21 cellular contexts compared by ENCODE assay signal in the genomic region with DNA sequence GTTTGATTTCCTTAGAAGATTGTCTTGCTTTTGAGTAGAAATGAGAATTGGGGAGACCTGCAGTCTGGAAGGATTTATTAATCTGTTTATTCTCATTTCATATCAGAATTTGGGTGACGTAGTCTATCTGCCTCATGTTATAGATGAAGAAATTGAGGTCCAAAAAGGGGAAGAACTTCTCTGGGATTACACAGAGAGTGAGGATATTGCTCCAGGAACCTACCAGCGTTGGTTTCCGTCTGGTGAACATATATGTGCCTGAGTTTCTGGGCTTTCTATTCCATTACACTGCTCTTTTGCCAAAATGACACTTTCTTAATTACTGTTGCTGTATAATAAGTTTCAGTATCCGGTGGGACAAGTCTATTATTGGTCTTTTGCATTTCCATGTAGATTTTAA. TPM values are rescaled to one million over a fixed set of nuclear protein-coding genes. Genes with fewer than 3 reads are reported as not detected.
A peak's percentile ranks its signal among the peaks of the same experiment; 100 is the strongest.
DNase-seq lines count a peak whose midpoint lies in the region; TF ChIP-seq lines count a peak whose summit lies in the region.
"Had no signal": no experiment of that assay in that cellular context is flagged by ENCODE, and none has a peak within 500 bp of the region (broad histone marks: within the 10 kb centered on the region; RNA-seq: fewer than 3 reads in every experiment).

No MANE protein-coding gene starts in this region.

- peaks cover 11% of the 10 kb centered on the region for H3K36me3 Mint-ChIP-seq in MCF 10A (ENCODE audit: insufficient read depth, unreplicated experiment)
- H3K36me3 Mint-ChIP-seq in progenitor cell of endocrine pancreas (ENCODE audit: insufficient read depth), result peaks cover 25% of the 10 kb centered on the region
- H3K36me3 Mint-ChIP-seq: CD4-positive, CD25-positive, alpha-beta regulatory T cell; CD8-positive, alpha-beta T cell had no signal

- H3K4me1 Mint-ChIP-seq in MCF 10A (ENCODE audit: insufficient read depth, unreplicated experiment) (peaks cover 12% of the 10 kb centered on the region), progenitor cell of endocrine pancreas (ENCODE audit: low read depth) (peaks cover 6% of the 10 kb centered on the region)
- H3K4me1 Mint-ChIP-seq: CD4-positive, CD25-positive, alpha-beta regulatory T cell had no signal

- TF ChIP-seq POLR2A in breast epithelium (IDR thresholded peaks at IDR 0.05), result no peak

- peaks cover 8% of the 10 kb centered on the region for H3K9me3 Mint-ChIP-seq in MCF 10A (ENCODE audit: unreplicated experiment)
- H3K9me3 Mint-ChIP-seq in progenitor cell of endocrine pancreas (ENCODE audit: low read depth), result peaks cover 14% of the 10 kb centered on the region

- H3K4me1 ChIP-seq in breast epithelium, result peaks cover 0 to 5% of the 10 kb centered on the region in 2 donors
- H3K4me1 ChIP-seq in BE2C, result no peaks in the 10 kb centered on the region
- H3K4me1 ChIP-seq: A549, Caco-2 had no signal

- in situ Hi-C loops in G401 (cut with HindIII; ENCODE audit: low sequenced_read_pairs), result no loop called here

- CTCF ChIA-PET in MCF 10A (lab: Yijun Ruan, JAX), result no interaction called here

- H3K27me3 Mint-ChIP-seq in MCF 10A (ENCODE audit: insufficient read depth, unreplicated experiment) (no peaks in the 10 kb centered on the region), progenitor cell of endocrine pancreas (no peaks in the 10 kb centered on the region)

- BruUV-seq in MCF 10A (replicated peaks; lab: Mats Ljungman, UMichigan), result no TSS peak

- no peak overlapping the region for H3K27ac ChIP-seq in breast epithelium
- H3K27ac ChIP-seq: A549, GM23248 had no signal

- no peak for DNase-seq in MCF 10A (ENCODE audit: unreplicated experiment)
- no peak for DNase-seq in breast epithelium (ENCODE audit: low spot score in 2 of 2)
- DNase-seq in MV-4-11 (lab: John Stamatoyannopoulos, UW), result peak; percentile 47
- DNase-seq in progenitor cell of endocrine pancreas (ENCODE audit: low spot score, unreplicated experiment), result no peak
- no peak for DNase-seq in BE2C
- DNase-seq in HPDE6-E6E7 (ENCODE audit: extremely low spot score), result no peak
- DNase-seq in G401 (ENCODE audit: low spot score), result no peak
- DNase-seq: 8988T; ACHN; AML-193; C1 segment of cervical spinal cord; Caco-2; CD4-positive, CD25-positive, alpha-beta regulatory T cell; CD8-positive, alpha-beta T cell; DMS153; DND-41; GDM1; GM23248; H7; HCEC 1CT had no signal

- H3K4me3 Mint-ChIP-seq in MCF 10A (ENCODE audit: unreplicated experiment) (no peak overlapping the region), progenitor cell of endocrine pancreas (ENCODE audit: low read depth) (no peak overlapping the region)
- H3K4me3 Mint-ChIP-seq: CD4-positive, CD25-positive, alpha-beta regulatory T cell; CD8-positive, alpha-beta T cell had no signal

- POLR2A ChIA-PET in MCF 10A (lab: Yijun Ruan, JAX), result interaction anchor here (0.9 kb wide), 1 partner anchor 9 kb away, joined by 5 read pairs; no protein-coding TSS in a partner anchor

- H3K27me3 ChIP-seq in breast epithelium (no peaks in the 10 kb centered on the region), BE2C (no peaks in the 10 kb centered on the region)

- intact Hi-C loops in MCF 10A (cut with micrococcal nuclease) (no loop called here), breast epithelium (cut with DNase I; ENCODE audit: low total_unique reads) (no loop called here)

- H3K36me3 ChIP-seq in breast epithelium (no peaks in the 10 kb centered on the region), BE2C (no peaks in the 10 kb centered on the region)

- no peaks in the 10 kb centered on the region for H3K9me3 ChIP-seq in breast epithelium
- no peaks in the 10 kb centered on the region; the same call in 1 of the 2 replicates for H3K9me3 ChIP-seq in BE2C
- H3K9me3 ChIP-seq: A549, Caco-2 had no signal

- TF ChIP-seq CTCF in MCF 10A (IDR thresholded peaks at IDR 0.05; ENCODE audit: unreplicated experiment) (no peak), breast epithelium (IDR thresholded peaks at IDR 0.05) (no peak), progenitor cell of endocrine pancreas (IDR thresholded peaks at IDR 0.05; ENCODE audit: unreplicated experiment) (no peak), BE2C (IDR thresholded peaks at IDR 0.05; ENCODE audit: low read depth, low read length) (no peak)

- H3K27ac Mint-ChIP-seq in MCF 10A (ENCODE audit: low read depth, unreplicated experiment) (peak overlapping the region; percentile 35), progenitor cell of endocrine pancreas (peak overlapping the region; percentile 24)
- H3K27ac Mint-ChIP-seq: CD4-positive, CD25-positive, alpha-beta regulatory T cell; CD8-positive, alpha-beta T cell had no signal

- no peak overlapping the region for H3K4me3 ChIP-seq in breast epithelium
- H3K4me3 ChIP-seq in BE2C (ENCODE audit: low read depth, low read length), result no peak overlapping the region
- H3K4me3 ChIP-seq: A549, GM23248 had no signal

RNA-seq across cellular contexts. Expression of gene CTDSPL, which starts 51.9 kb away (rescaled TPM):
- total RNA-seq in MCF 10A (2022) (28.6 and 38.8 TPM in 2 replicates), breast epithelium (10 to 100 TPM; 40.0 to 80.8 (median 63.1) TPM), progenitor cell of endocrine pancreas (53.3 and 55.3 TPM in 2 replicates)
- 25.8 TPM for polyA plus RNA-seq in BE2C (2012; ENCODE audit: insufficient read depth, insufficient read length, low read depth)
- 47.4 and 77.9 TPM in 2 replicates for total RNA-seq in G401 (2014; rRNA removed; shearing (Covaris generic))
